ENCODE assay signal across 23 cellular contexts in genomic region chr5:154390746-154391359, GRCh38. TPM values are rescaled to one million over a fixed set of nuclear protein-coding genes. Genes with fewer than 3 reads are reported as not detected.
A peak's percentile ranks its signal among the peaks of the same experiment; 100 is the strongest.
DNase-seq lines count a peak whose midpoint lies in the region; ATAC-seq and TF ChIP-seq lines count a peak whose summit lies in the region.
"Had no signal": no experiment of that assay in that cellular context is flagged by ENCODE, and none has a peak within 500 bp of the region (broad histone marks: within the 10 kb centered on the region; RNA-seq: fewer than 3 reads in every experiment).

No MANE protein-coding gene starts in this region.

- H3K79me2 ChIP-seq in hepatocyte = no peaks in the 10 kb centered on the region

- H3K36me3 ChIP-seq in hepatocyte (replicated peaks; ENCODE audit: insufficient read depth, low read depth) = no peaks in the 10 kb centered on the region

- peak; percentile 2 for DNase-seq in NCI-H345 treated with DMSO at 0.1 percent for 48 hours (lab: John Stamatoyannopoulos, UW; ENCODE audit: unreplicated experiment)
- no peak for DNase-seq in NCI-H345 (lab: John Stamatoyannopoulos, UW)
- no peak for DNase-seq in hepatocyte (ENCODE audit: low spot score)
- DNase-seq in SK-N-DZ (ENCODE audit: low spot score) = no peak
- DNase-seq in SHP77 (lab: John Stamatoyannopoulos, UW) = no peak
- DNase-seq: 8988T; AML-193; C1 segment of cervical spinal cord; Calu3; CD8-positive, alpha-beta T cell; DMS153; Kasumi-1; NCI-H1417; NCI-H187 treated with DMSO at 0.1 percent for 48 hours; NCI-H2107; NCI-H226; NCI-H524 treated with DMSO at 0.1 percent for 48 hours; PC-9; RPMI8226; SHP77 treated with DMSO at 0.1 percent for 48 hours had no signal

- no peak overlapping the region for H3K4me3 ChIP-seq in hepatocyte
- H3K4me3 ChIP-seq: PC-9 had no signal

- no peak for TF ChIP-seq CTCF in hepatocyte (IDR thresholded peaks at IDR 0.05; ENCODE audit: poor library complexity)

- no peak overlapping the region for H3K4me3 Mint-ChIP-seq in activated T-helper 17 cell treated with anti-CD3 and anti-CD28 coated beads, Interleukin-2, amount 50 U/mL, for 72 hours
- H3K4me3 Mint-ChIP-seq: CD8-positive, alpha-beta T cell had no signal

- no peaks in the 10 kb centered on the region for H3K9me3 ChIP-seq in hepatocyte (ENCODE audit: low read depth)

- H3K4me2 ChIP-seq in hepatocyte = peak overlapping the region; percentile 51
- H3K4me2 ChIP-seq: PC-9 had no signal

- H3K36me3 Mint-ChIP-seq in activated T-helper 17 cell treated with anti-CD3 and anti-CD28 coated beads, Interleukin-2, amount 50 U/mL, for 72 hours (ENCODE audit: low read depth) = peaks cover 69% of the 10 kb centered on the region

- H3K4me1 Mint-ChIP-seq in activated T-helper 17 cell treated with anti-CD3 and anti-CD28 coated beads, Interleukin-2, amount 50 U/mL, for 72 hours = no peaks in the 10 kb centered on the region

- H3K27ac Mint-ChIP-seq in activated T-helper 17 cell treated with anti-CD3 and anti-CD28 coated beads, Interleukin-2, amount 50 U/mL, for 72 hours = peak overlapping the region; percentile 68
- H3K27ac Mint-ChIP-seq: CD8-positive, alpha-beta T cell had no signal

- no peaks in the 10 kb centered on the region for H3K27me3 Mint-ChIP-seq in activated T-helper 17 cell treated with anti-CD3 and anti-CD28 coated beads, Interleukin-2, amount 50 U/mL, for 72 hours

- peaks cover 29% of the 10 kb centered on the region for H3K4me1 ChIP-seq in hepatocyte (ENCODE audit: insufficient read depth)

- no peaks in the 10 kb centered on the region for H4K20me1 ChIP-seq in hepatocyte (ENCODE audit: insufficient read depth, poor library complexity, severe bottlenecking)

- no peaks in the 10 kb centered on the region for H3K9me3 Mint-ChIP-seq in activated T-helper 17 cell treated with anti-CD3 and anti-CD28 coated beads, Interleukin-2, amount 50 U/mL, for 72 hours
- H3K9me3 Mint-ChIP-seq: CD8-positive, alpha-beta T cell had no signal

- peak overlapping the region; percentile 81 for H3K27ac ChIP-seq in hepatocyte
- H3K27ac ChIP-seq: PC-9 had no signal

- 84% methylated on average over 7 of the region's 7 CpGs for WGBS in hepatocyte (ENCODE audit: low lambda C conversion rate, missing lambda C conversion rate)

- H3K9me2 ChIP-seq in hepatocyte (replicated peaks; ENCODE audit: insufficient read depth) = no peaks in the 10 kb centered on the region

- H3K27me3 ChIP-seq in hepatocyte = no peaks in the 10 kb centered on the region

- ATAC-seq in activated T-helper 17 cell treated with anti-CD3 and anti-CD28 coated beads, Interleukin-2, amount 50 U/mL, for 72 hours (replicated peaks) = no peak
- ATAC-seq in HG03025 (IDR thresholded peaks at IDR 0.05; ENCODE audit: low FRiP score, unreplicated experiment) (no peak), HG03439 (IDR thresholded peaks at IDR 0.05; ENCODE audit: unreplicated experiment) (no peak)
- ATAC-seq: CD8-positive, alpha-beta T cell had no signal

- H2AFZ ChIP-seq in hepatocyte = no peak overlapping the region
- H2AFZ ChIP-seq: PC-9 had no signal

RNA-seq across cellular contexts. Expression of gene SAP30L, which starts 54.9 kb away (rescaled TPM):
- total RNA-seq in activated T-helper 17 cell treated with anti-CD3 and anti-CD28 coated beads, Interleukin-2, amount 50 U/mL, for 72 hours = 10 to 100 TPM; 16.4 to 28.9 TPM
- total RNA-seq in hepatocyte = 21.6 and 43.7 TPM in 2 replicates
- polyA plus RNA-seq in hepatocyte = 39.4 and 45.6 TPM in 2 replicates
- 17.7 and 24.8 TPM in 2 replicates for polyA plus RNA-seq in SK-N-DZ (2014; cell fraction: cytosol; rRNA removed)
- polyA plus RNA-seq in SK-N-DZ (2014; cell fraction: nucleus; rRNA removed) = 25.7 and 50.3 TPM in 2 replicates
